10 cellular contexts compared by ENCODE assay signal in the genomic region with DNA sequence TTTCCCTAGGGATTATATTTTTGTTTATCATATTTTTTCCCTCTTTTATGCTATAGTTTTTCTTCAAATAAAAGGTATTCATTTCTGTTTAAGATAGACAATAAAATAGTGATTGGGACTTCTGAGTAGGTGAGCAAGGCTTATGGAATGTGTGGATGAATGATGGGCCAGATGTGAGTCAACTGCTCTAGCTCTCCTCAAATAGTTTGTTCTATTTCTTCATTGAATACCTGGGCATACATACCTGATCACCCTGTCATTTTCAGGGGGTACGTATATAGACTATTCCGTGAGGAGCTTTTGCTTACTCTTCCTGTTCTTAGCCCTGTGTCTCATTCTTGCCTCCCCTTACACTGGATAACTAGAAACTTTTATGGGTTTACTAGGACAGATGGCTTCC. TPM values are rescaled to one million over a fixed set of nuclear protein-coding genes. Genes with fewer than 3 reads are reported as not detected.
DNase-seq lines count a peak whose midpoint lies in the region; ATAC-seq and TF ChIP-seq lines count a peak whose summit lies in the region.
"Had no signal": no experiment of that assay in that cellular context is flagged by ENCODE, and none has a peak within 500 bp of the region (broad histone marks: within the 10 kb centered on the region; RNA-seq: fewer than 3 reads in every experiment).

No MANE protein-coding gene starts in this region.

- H3F3A ChIP-seq in smooth muscle cell (ENCODE audit: low read depth) = no peaks in the 10 kb centered on the region

- DNase-seq in HPDE6-E6E7 (ENCODE audit: extremely low spot score) (peak; percentile 69), adipocyte (ENCODE audit: low read depth) (peak; percentile 19), hepatic stellate cell (ENCODE audit: low spot score) (peak; percentile 18), smooth muscle cell (lab: John Stamatoyannopoulos, UW; ENCODE audit: unreplicated experiment) (no peak), GM19240 (ENCODE audit: insufficient read length, low spot score) (no peak)
- no peak for DNase-seq in activated naive CD8-positive, alpha-beta T cell treated with anti-CD3 and anti-CD28 coated beads for 36 hours
- DNase-seq: activated CD8-positive, alpha-beta memory T cell treated with anti-CD3 and anti-CD28 coated beads, Interleukin-2, amount 50 U/mL, for 4 hours; NCI-H2029; nucleus accumbens had no signal

- H3K27ac Mint-ChIP-seq in activated naive CD8-positive, alpha-beta T cell treated with anti-CD3 and anti-CD28 coated beads for 36 hours = no peak overlapping the region

- H3K4me1 Mint-ChIP-seq in activated naive CD8-positive, alpha-beta T cell treated with anti-CD3 and anti-CD28 coated beads for 36 hours = peaks cover 6% of the 10 kb centered on the region

- H3K4me3 ChIP-seq in adipocyte (ENCODE audit: low read length) (no peak overlapping the region), smooth muscle cell (no peak overlapping the region)

- H3K9ac ChIP-seq in adipocyte (ENCODE audit: low read length) = no peak overlapping the region
- H3K9ac ChIP-seq in smooth muscle cell (ENCODE audit: low read depth) = no peak overlapping the region

- peaks cover 4% of the 10 kb centered on the region for H3K4me1 ChIP-seq in adipocyte (ENCODE audit: control insufficient read depth, insufficient read depth, low read length)
- no peaks in the 10 kb centered on the region for H3K4me1 ChIP-seq in smooth muscle cell (ENCODE audit: low read depth)

- H3K79me2 ChIP-seq in smooth muscle cell (ENCODE audit: low read depth) = no peaks in the 10 kb centered on the region

- H2AFZ ChIP-seq in smooth muscle cell (ENCODE audit: low read depth) = no peak overlapping the region

- H3K36me3 Mint-ChIP-seq in activated naive CD8-positive, alpha-beta T cell treated with anti-CD3 and anti-CD28 coated beads for 36 hours = peaks cover 22% of the 10 kb centered on the region

- no peak overlapping the region for H3K4me3 Mint-ChIP-seq in activated naive CD8-positive, alpha-beta T cell treated with anti-CD3 and anti-CD28 coated beads for 36 hours

- no peaks in the 10 kb centered on the region for H3K9me3 Mint-ChIP-seq in activated naive CD8-positive, alpha-beta T cell treated with anti-CD3 and anti-CD28 coated beads for 36 hours

- H3K36me3 ChIP-seq in adipocyte (ENCODE audit: control insufficient read depth, insufficient read depth, low read length, severe bottlenecking) (no peaks in the 10 kb centered on the region), smooth muscle cell (ENCODE audit: low read depth) (no peaks in the 10 kb centered on the region)

- no peak overlapping the region for H3K4me2 ChIP-seq in smooth muscle cell

- TF ChIP-seq CTCF in smooth muscle cell (IDR thresholded peaks at IDR 0.05; ENCODE audit: borderline replicate concordance, insufficient read depth, poor library complexity, severe bottlenecking) = no peak

- H3K27me3 ChIP-seq in adipocyte (replicated peaks; ENCODE audit: control insufficient read depth, insufficient read depth, low read length) = no peaks in the 10 kb centered on the region
- H3K27me3 ChIP-seq in smooth muscle cell (ENCODE audit: low read depth) = no peaks in the 10 kb centered on the region

- H3K27ac ChIP-seq in smooth muscle cell (ENCODE audit: low read depth) = peak overlapping the region; percentile 61

- no peaks in the 10 kb centered on the region for H4K20me1 ChIP-seq in smooth muscle cell (ENCODE audit: low read depth)

- 71% methylated on average over 2 of the region's 2 CpGs for WGBS in smooth muscle cell (ENCODE audit: low lambda C conversion rate)

- H3K9me3 ChIP-seq in adipocyte (ENCODE audit: control insufficient read depth, low read length) (no peaks in the 10 kb centered on the region), smooth muscle cell (replicated peaks; ENCODE audit: low read depth) (no peaks in the 10 kb centered on the region)

- ATAC-seq in GM19455 (IDR thresholded peaks at IDR 0.05; ENCODE audit: unreplicated experiment) = no peak

- no peaks in the 10 kb centered on the region for H3K27me3 Mint-ChIP-seq in activated naive CD8-positive, alpha-beta T cell treated with anti-CD3 and anti-CD28 coated beads for 36 hours

RNA-seq across cellular contexts. Expression of a gene that starts 41.9 kb away (rescaled TPM):
- total RNA-seq in smooth muscle cell = 29.1 and 39.3 TPM in 2 replicates
- polyA plus RNA-seq in smooth muscle cell = 26.5 and 35.2 TPM in 2 replicates
- total RNA-seq in activated naive CD8-positive, alpha-beta T cell treated with anti-CD3 and anti-CD28 coated beads for 36 hours = 10 to 100 TPM; 45.2 to 53.2 TPM

RNA-seq across cellular contexts. Expression of a gene that starts 42.2 kb away (rescaled TPM):
- total RNA-seq in smooth muscle cell = 0.13 and 1.0 TPM in 2 replicates
- polyA plus RNA-seq in smooth muscle cell = 1.7 and 3.3 TPM in 2 replicates
- total RNA-seq in activated naive CD8-positive, alpha-beta T cell treated with anti-CD3 and anti-CD28 coated beads for 36 hours = 1 to 10 TPM; 5.1 to 5.4 TPM

Comparison
In these comparisons a context has a peak if more than half of its experiments do, and no peak if none do; other contexts are left out.
1. DNase-seq: peak in HPDE6-E6E7 (single experiment), adipocyte (single experiment) and hepatic stellate cell (single experiment); none in smooth muscle cell (single experiment), activated naive CD8-positive, alpha-beta T cell treated with anti-CD3 and anti-CD28 coated beads for 36 hours (single experiment) and GM19240 (single experiment).